ENCODE assay signal across 11 cellular contexts in the genomic region with DNA sequence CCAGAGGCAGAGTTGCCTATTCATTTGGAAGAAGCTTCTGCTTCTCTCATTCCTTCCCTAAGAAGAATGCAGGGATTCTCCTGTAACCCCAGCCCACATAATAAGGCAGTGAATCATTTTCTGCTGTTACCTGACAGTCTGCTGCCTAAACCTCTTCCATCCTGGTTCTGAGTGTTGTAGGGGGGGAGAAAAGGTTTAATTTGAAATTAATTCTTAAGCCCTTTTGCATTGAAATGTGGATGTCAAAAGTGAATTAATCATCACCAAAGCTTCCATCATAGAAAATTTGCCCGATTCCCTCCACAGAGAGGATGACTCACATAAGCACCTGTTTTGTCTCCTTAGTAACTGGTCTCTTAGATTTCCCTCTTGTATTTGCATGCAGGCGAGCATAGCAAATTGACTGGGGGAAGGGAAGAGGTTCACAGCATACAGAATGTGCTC.
DNase-seq lines count a peak whose midpoint lies in the region; ATAC-seq, FAIRE-seq and TF ChIP-seq lines count a peak whose summit lies in the region.
"Had no signal": no experiment of that assay in that cellular context is flagged by ENCODE, and none has a peak within 500 bp of the region (broad histone marks: within the 10 kb centered on the region; RNA-seq: fewer than 3 reads in every experiment).

No MANE protein-coding gene starts in this region.

- H3K9me3 Mint-ChIP-seq in activated CD4-positive, alpha-beta T cell treated with anti-CD3 and anti-CD28 coated beads, Interleukin-2, amount 10 ng/mL, durations not matched to agents 7 days and 5 days, result peaks cover 29% of the 10 kb centered on the region

- no peak for TF ChIP-seq CTCF in DND-41 (IDR thresholded peaks at IDR 0.05; ENCODE audit: borderline replicate concordance, extremely low read depth, low read length, poor library complexity, severe bottlenecking)

- no peak overlapping the region for H3K4me3 Mint-ChIP-seq in activated CD4-positive, alpha-beta T cell treated with anti-CD3 and anti-CD28 coated beads, Interleukin-2, amount 10 ng/mL, durations not matched to agents 7 days and 5 days

- no peak overlapping the region for H2AFZ ChIP-seq in DND-41 (ENCODE audit: low read depth, low read length)

- POLR2A ChIA-PET in activated CD4-positive, alpha-beta T cell treated with anti-CD3 and anti-CD28 coated beads, Interleukin-2, amount 10 ng/mL, durations not matched to agents 7 days and 5 days (lab: Charles Lee), result no interaction called here

- H3K27ac ChIP-seq in DND-41 (ENCODE audit: low read length), result no peak overlapping the region
- H3K27ac ChIP-seq: skin epidermis had no signal

- peaks cover 13% of the 10 kb centered on the region for H3K36me3 Mint-ChIP-seq in activated CD4-positive, alpha-beta T cell treated with anti-CD3 and anti-CD28 coated beads, Interleukin-2, amount 10 ng/mL, durations not matched to agents 7 days and 5 days (ENCODE audit: low read depth)

- H3K4me2 ChIP-seq in DND-41 (ENCODE audit: insufficient read depth, low read length), result no peak overlapping the region

- no peaks in the 10 kb centered on the region for H3K36me3 ChIP-seq in DND-41 (ENCODE audit: insufficient read depth, low read length)

- H3K27me3 ChIP-seq in DND-41 (ENCODE audit: insufficient read depth, low read length, poor library complexity), result no peaks in the 10 kb centered on the region

- H3K9me3 ChIP-seq in DND-41 (ENCODE audit: insufficient read depth, low read length, severe bottlenecking), result peaks cover 11% of the 10 kb centered on the region

- H3K4me1 Mint-ChIP-seq in activated CD4-positive, alpha-beta T cell treated with anti-CD3 and anti-CD28 coated beads, Interleukin-2, amount 10 ng/mL, durations not matched to agents 7 days and 5 days, result peaks cover 13% of the 10 kb centered on the region

- H3K79me2 ChIP-seq in DND-41 (ENCODE audit: insufficient read depth, low read length), result no peaks in the 10 kb centered on the region

- FAIRE-seq in RCC 7860 (lab: Jason Lieb, UNC), result no peak
- FAIRE-seq: endometrium had no signal

- no peak overlapping the region for H3K4me3 ChIP-seq in DND-41 (ENCODE audit: low read depth in 1 of 2, low read length in 2 of 2)
- H3K4me3 ChIP-seq: skin epidermis had no signal

- no peak overlapping the region for H3K9ac ChIP-seq in DND-41 (ENCODE audit: low read depth, low read length)

- ATAC-seq in DND-41 (ENCODE audit: insufficient read depth, low read depth) (0 out of 3 replicates have a peak, but pooled peaks have one; percentile 42), GM21717 (IDR thresholded peaks at IDR 0.05; ENCODE audit: unreplicated experiment) (no peak)

- DNase-seq in DND-41 (no peak), HT-29 (ENCODE audit: low spot score) (peak; percentile 16), RCC 7860 (ENCODE audit: low spot score) (peak; percentile 64), kidney tubule cell (ENCODE audit: low spot score) (peak; percentile 94), NCI-H2171 (lab: John Stamatoyannopoulos, UW) (no peak), KG1 (lab: John Stamatoyannopoulos, UW) (no peak)
- no peak for DNase-seq in activated CD4-positive, alpha-beta T cell treated with anti-CD3 and anti-CD28 coated beads, Interleukin-2, amount 10 ng/mL, durations not matched to agents 7 days and 5 days
- DNase-seq: T-helper 1 cell had no signal

- H4K20me1 ChIP-seq in DND-41 (ENCODE audit: insufficient read depth, low read length), result no peaks in the 10 kb centered on the region

- CTCF ChIA-PET in activated CD4-positive, alpha-beta T cell treated with anti-CD3 and anti-CD28 coated beads, Interleukin-2, amount 10 ng/mL, durations not matched to agents 7 days and 5 days (lab: Charles Lee), result interaction anchor here (1.2 to 1.3 kb wide), 2 partner anchors 9 to 26 kb away, joined by 3 read pairs; no protein-coding TSS in a partner anchor

- no peak overlapping the region for H3K27ac Mint-ChIP-seq in activated CD4-positive, alpha-beta T cell treated with anti-CD3 and anti-CD28 coated beads, Interleukin-2, amount 10 ng/mL, durations not matched to agents 7 days and 5 days

- no peaks in the 10 kb centered on the region for H3K27me3 Mint-ChIP-seq in activated CD4-positive, alpha-beta T cell treated with anti-CD3 and anti-CD28 coated beads, Interleukin-2, amount 10 ng/mL, durations not matched to agents 7 days and 5 days

- H3K4me1 ChIP-seq in DND-41 (ENCODE audit: insufficient read depth, low read length), result no peaks in the 10 kb centered on the region

Comparison
In these comparisons a context has a peak if more than half of its experiments do, and no peak if none do; other contexts are left out.
1. DNase-seq: peak in HT-29 (single experiment), RCC 7860 (single experiment) and kidney tubule cell (single experiment); none in DND-41 (single experiment), NCI-H2171 (single experiment), KG1 (single experiment) and activated CD4-positive, alpha-beta T cell treated with anti-CD3 and anti-CD28 coated beads, Interleukin-2, amount 10 ng/mL, durations not matched to agents 7 days and 5 days (single experiment).